Comparison of ENCODE assay signal across 18 cellular contexts in genomic region chr10:112526906-112527305, GRCh38.
DNase-seq lines count a peak whose midpoint lies in the region; TF ChIP-seq lines count a peak whose summit lies in the region.
"Had no signal": no experiment of that assay in that cellular context is flagged by ENCODE, and none has a peak within 500 bp of the region (broad histone marks: within the 10 kb centered on the region; RNA-seq: fewer than 3 reads in every experiment).

No MANE protein-coding gene starts in this region.

- DNase-seq in H7 = peak; percentile 24
- peak; percentile 6 for DNase-seq in kidney tubule cell (ENCODE audit: low spot score)
- DNase-seq in sigmoid colon = no peak
- DNase-seq in medulla oblongata (ENCODE audit: extremely low spot score) = no peak
- no peak for DNase-seq in UCSD-AML1 (lab: John Stamatoyannopoulos, UW; ENCODE audit: unreplicated experiment)
- DNase-seq in ureter (ENCODE audit: low spot score) = no peak
- no peak for DNase-seq in NCI-H526 (lab: John Stamatoyannopoulos, UW)
- DNase-seq: C1 segment of cervical spinal cord; central memory CD4-positive, alpha-beta T cell; DMS79; left cardiac atrium; naive thymus-derived CD8-positive, alpha-beta T cell; NCI-H82; stimulated activated naive CD8-positive, alpha-beta T cell treated with anti-CD3 and anti-CD28 coated beads, Interleukin-15, amount 100 ng/mL, for 72 hours; T-helper 17 cell had no signal

- intact Hi-C loops in sigmoid colon (cut with DNase I) = no loop called here

- H3K4me1 Mint-ChIP-seq in brain = peaks cover 84% of the 10 kb centered on the region

- no peak for TF ChIP-seq POLR2A in sigmoid colon (IDR thresholded peaks at IDR 0.05)

- H3K4me3 ChIP-seq in H7 (ENCODE audit: insufficient read depth, low read depth, low read length) (no peak overlapping the region), sigmoid colon (peak overlapping the region in 3 of 4 donors; percentile 3 to 15 (median 8))
- H3K4me3 ChIP-seq: smooth muscle cell had no signal

- H3K27ac Mint-ChIP-seq in brain = peak overlapping the region in 4 of 5 experiments; percentile 40 to 70 (median 54)
- H3K27ac Mint-ChIP-seq: stimulated activated naive CD8-positive, alpha-beta T cell treated with anti-CD3 and anti-CD28 coated beads, Interleukin-15, amount 100 ng/mL, for 72 hours; T-helper 17 cell had no signal

- no peaks in the 10 kb centered on the region for H3K27me3 Mint-ChIP-seq in brain
- H3K27me3 Mint-ChIP-seq: activated naive CD4-positive, alpha-beta T cell treated with anti-CD3 and anti-CD28 coated beads, Interleukin-2, amount 50 U/mL, for 24 hours; naive thymus-derived CD8-positive, alpha-beta T cell; stimulated activated naive CD8-positive, alpha-beta T cell treated with anti-CD3 and anti-CD28 coated beads, Interleukin-15, amount 100 ng/mL, for 72 hours; T-helper 17 cell had no signal

- peaks cover 5% of the 10 kb centered on the region for H3K36me3 Mint-ChIP-seq in brain

- TF ChIP-seq CTCF in brain (conservative IDR thresholded peaks at IDR 0.05) = no peak
- TF ChIP-seq CTCF in sigmoid colon (IDR thresholded peaks at IDR 0.05) = no peak

- H3K27me3 ChIP-seq in H7 (ENCODE audit: control insufficient read depth, insufficient read depth, low read length) = no peaks in the 10 kb centered on the region
- H3K27me3 ChIP-seq in sigmoid colon = no peaks in the 10 kb centered on the region

- WGBS in sigmoid colon, 2 donors = 79 to 93% methylated on average over 10 of the region's 10 CpGs

- peak overlapping the region; percentile 68 to 85 (median 69) for H3K4me3 Mint-ChIP-seq in brain
- H3K4me3 Mint-ChIP-seq: activated naive CD4-positive, alpha-beta T cell treated with anti-CD3 and anti-CD28 coated beads, Interleukin-2, amount 50 U/mL, for 24 hours; naive thymus-derived CD8-positive, alpha-beta T cell; stimulated activated naive CD8-positive, alpha-beta T cell treated with anti-CD3 and anti-CD28 coated beads, Interleukin-15, amount 100 ng/mL, for 72 hours; T-helper 17 cell had no signal

- no peaks in the 10 kb centered on the region for H3K9me3 Mint-ChIP-seq in brain
- H3K9me3 Mint-ChIP-seq: activated naive CD4-positive, alpha-beta T cell treated with anti-CD3 and anti-CD28 coated beads, Interleukin-2, amount 50 U/mL, for 24 hours; naive thymus-derived CD8-positive, alpha-beta T cell; stimulated activated naive CD8-positive, alpha-beta T cell treated with anti-CD3 and anti-CD28 coated beads, Interleukin-15, amount 100 ng/mL, for 72 hours had no signal

- no peaks in the 10 kb centered on the region for H3K9me3 ChIP-seq in sigmoid colon

- H3K27ac ChIP-seq in sigmoid colon = peak overlapping the region in 2 of 4 donors; percentile 13 to 27

- H3K4me1 ChIP-seq in sigmoid colon = no peaks in the 10 kb centered on the region

- TF ChIP-seq EP300 in sigmoid colon (IDR thresholded peaks at IDR 0.05) = no peak

- H3K36me3 ChIP-seq in H7 (replicated peaks; ENCODE audit: control insufficient read depth, insufficient read depth, low read length) (no peaks in the 10 kb centered on the region), sigmoid colon (peaks cover 0 to 6% (median 0%) of the 10 kb centered on the region in 4 donors)

Comparison
In these comparisons a context has a peak if more than half of its experiments do, and no peak if none do; other contexts are left out.
1. DNase-seq: peak in H7 (single experiment) and kidney tubule cell (single experiment); none in sigmoid colon (single experiment), medulla oblongata (single experiment), UCSD-AML1 (single experiment), ureter (single experiment) and NCI-H526 (0 of 2).